ENCODE assay signal across 13 cellular contexts in the genomic region with DNA sequence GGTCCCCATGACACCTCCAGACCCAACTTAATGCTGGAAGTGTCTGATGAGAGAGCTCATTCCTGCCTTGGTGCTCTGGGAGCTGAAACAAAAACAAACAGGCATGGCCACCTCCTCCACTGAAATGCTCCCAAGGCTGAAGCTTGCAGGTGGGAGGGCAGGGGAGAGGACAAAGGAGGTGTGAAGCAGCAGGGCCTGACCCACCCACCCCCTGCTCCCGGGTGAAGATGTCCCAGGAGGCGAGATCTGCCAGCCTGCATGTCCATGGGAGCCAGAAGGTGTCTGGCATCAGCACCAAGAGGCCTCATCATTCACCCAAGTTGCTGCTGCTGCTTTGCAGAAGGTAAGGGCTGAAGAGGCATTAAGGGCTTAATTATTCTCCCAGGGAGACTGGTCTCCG. TPM values are rescaled to one million over a fixed set of nuclear protein-coding genes. Genes with fewer than 3 reads are reported as not detected.
DNase-seq lines count a peak whose midpoint lies in the region; ATAC-seq, FAIRE-seq and TF ChIP-seq lines count a peak whose summit lies in the region.
"Had no signal": no experiment of that assay in that cellular context is flagged by ENCODE, and none has a peak within 500 bp of the region (broad histone marks: within the 10 kb centered on the region; RNA-seq: fewer than 3 reads in every experiment).

No MANE protein-coding gene starts in this region.

- H3K27ac ChIP-seq in astrocyte (ENCODE audit: low read depth, low read length) (no peak overlapping the region), transverse colon (peak overlapping the region; percentile 79 to 84 (median 81))
- H3K27ac ChIP-seq: VCaP had no signal

- H3K27me3 ChIP-seq in astrocyte (ENCODE audit: insufficient read depth, low read length) (no peaks in the 10 kb centered on the region), transverse colon (no peaks in the 10 kb centered on the region)

- H3K4me1 Mint-ChIP-seq in activated CD4-positive, alpha-beta memory T cell treated with anti-CD3 and anti-CD28 coated beads, Interleukin-2, amount 10 ng/mL, durations not matched to agents 7 days and 5 days, result peaks cover 12% of the 10 kb centered on the region
- peaks cover 6% of the 10 kb centered on the region for H3K4me1 Mint-ChIP-seq in activated CD4-positive, alpha-beta memory T cell treated with anti-CD3 and anti-CD28 coated beads for 36 hours (ENCODE audit: low read depth)
- H3K4me1 Mint-ChIP-seq in astrocyte (ENCODE audit: low read depth, unreplicated experiment) (peaks cover 57% of the 10 kb centered on the region), natural killer cell (peaks cover 9 to 32% of the 10 kb centered on the region in 2 donors)

- peaks cover 14% of the 10 kb centered on the region for H3K27me3 Mint-ChIP-seq in activated CD4-positive, alpha-beta memory T cell treated with anti-CD3 and anti-CD28 coated beads, Interleukin-2, amount 10 ng/mL, durations not matched to agents 7 days and 5 days
- no peaks in the 10 kb centered on the region for H3K27me3 Mint-ChIP-seq in activated CD4-positive, alpha-beta memory T cell treated with anti-CD3 and anti-CD28 coated beads for 36 hours
- peaks cover 5% of the 10 kb centered on the region for H3K27me3 Mint-ChIP-seq in astrocyte (ENCODE audit: low read depth, unreplicated experiment)
- peaks cover 0 to 6% of the 10 kb centered on the region in 2 donors for H3K27me3 Mint-ChIP-seq in natural killer cell (ENCODE audit: low read depth in 2 of 2)

- 74% methylated on average over 3 of the region's 3 CpGs; no CpG with 5 or more reads in 1 of the 2 donors for WGBS in transverse colon (ENCODE audit: low coverage in 1 of 2), 2 donors

- no peaks in the 10 kb centered on the region for H3K9me3 ChIP-seq in astrocyte (ENCODE audit: insufficient read depth, low read depth, low read length)
- H3K9me3 ChIP-seq in transverse colon, result no peaks in the 10 kb centered on the region

- no peaks in the 10 kb centered on the region for H4K20me1 ChIP-seq in astrocyte (ENCODE audit: insufficient read depth, low read length)

- no peak overlapping the region for H3K9ac ChIP-seq in astrocyte (ENCODE audit: low read length)

- TF ChIP-seq EP300 in transverse colon (IDR thresholded peaks at IDR 0.05; ENCODE audit: low read depth), result no peak

- H3K36me3 ChIP-seq in astrocyte (ENCODE audit: insufficient read depth, low read length) (no peaks in the 10 kb centered on the region), transverse colon (no peaks in the 10 kb centered on the region)

- POLR2A ChIA-PET in activated CD4-positive, alpha-beta memory T cell treated with anti-CD3 and anti-CD28 coated beads, Interleukin-2, amount 10 ng/mL, durations not matched to agents 7 days and 5 days (lab: Charles Lee), result interaction anchor here (1.0 to 5.0 kb wide), 10 partner anchors 12 to 62 kb away, joined by 3 to 22 read pairs (median 8); a partner anchor contains a TSS
- POLR2A ChIA-PET in activated CD4-positive, alpha-beta memory T cell treated with anti-CD3 and anti-CD28 coated beads for 36 hours (lab: Charles Lee), result interaction anchor here (1.0 kb wide), 1 partner anchor 13 kb away, joined by 4 read pairs; no protein-coding TSS in a partner anchor

- no peak for DNase-seq in activated CD4-positive, alpha-beta memory T cell treated with anti-CD3 and anti-CD28 coated beads, Interleukin-2, amount 10 ng/mL, durations not matched to agents 7 days and 5 days
- no peak for DNase-seq in activated CD4-positive, alpha-beta memory T cell treated with anti-CD3 and anti-CD28 coated beads for 36 hours
- DNase-seq in astrocyte (ENCODE audit: low read depth) (no peak), natural killer cell (no peak), transverse colon (no peak), NOMO-1 treated with DMSO at 0.1 percent for 48 hours (lab: John Stamatoyannopoulos, UW; ENCODE audit: unreplicated experiment) (no peak)
- DNase-seq: AML-193, GDM1, islet precursor cell, RPMI8226 had no signal

- no peak for TF ChIP-seq POLR2A in transverse colon (IDR thresholded peaks at IDR 0.05)

- no peak for ATAC-seq in natural killer cell
- ATAC-seq in GM18511 (IDR thresholded peaks at IDR 0.05; ENCODE audit: unreplicated experiment), result no peak
- ATAC-seq in HG02885 (IDR thresholded peaks at IDR 0.05; ENCODE audit: poor library complexity, unreplicated experiment), result no peak

- no peaks in the 10 kb centered on the region for H3K9me3 Mint-ChIP-seq in activated CD4-positive, alpha-beta memory T cell treated with anti-CD3 and anti-CD28 coated beads, Interleukin-2, amount 10 ng/mL, durations not matched to agents 7 days and 5 days
- no peaks in the 10 kb centered on the region for H3K9me3 Mint-ChIP-seq in activated CD4-positive, alpha-beta memory T cell treated with anti-CD3 and anti-CD28 coated beads for 36 hours
- peaks cover 10% of the 10 kb centered on the region for H3K9me3 Mint-ChIP-seq in astrocyte (ENCODE audit: unreplicated experiment)
- no peaks in the 10 kb centered on the region for H3K9me3 Mint-ChIP-seq in natural killer cell

- H3K4me1 ChIP-seq in astrocyte (ENCODE audit: insufficient read depth, low read length) (peaks cover 47% of the 10 kb centered on the region), transverse colon (peaks cover 9 to 30% (median 22%) of the 10 kb centered on the region in 4 donors)

- H3K36me3 Mint-ChIP-seq in activated CD4-positive, alpha-beta memory T cell treated with anti-CD3 and anti-CD28 coated beads, Interleukin-2, amount 10 ng/mL, durations not matched to agents 7 days and 5 days (ENCODE audit: low read depth), result peaks cover 9% of the 10 kb centered on the region
- peaks cover 2% of the 10 kb centered on the region for H3K36me3 Mint-ChIP-seq in activated CD4-positive, alpha-beta memory T cell treated with anti-CD3 and anti-CD28 coated beads for 36 hours
- peaks cover 14% of the 10 kb centered on the region for H3K36me3 Mint-ChIP-seq in astrocyte (ENCODE audit: low read depth, unreplicated experiment)
- H3K36me3 Mint-ChIP-seq in natural killer cell, result peaks cover 6% of the 10 kb centered on the region

- no peak for FAIRE-seq in astrocyte (lab: Jason Lieb, UNC)

- H3K27ac Mint-ChIP-seq in activated CD4-positive, alpha-beta memory T cell treated with anti-CD3 and anti-CD28 coated beads, Interleukin-2, amount 10 ng/mL, durations not matched to agents 7 days and 5 days, result no peak overlapping the region
- no peak overlapping the region for H3K27ac Mint-ChIP-seq in activated CD4-positive, alpha-beta memory T cell treated with anti-CD3 and anti-CD28 coated beads for 36 hours
- H3K27ac Mint-ChIP-seq in astrocyte (ENCODE audit: unreplicated experiment) (peak overlapping the region; percentile 81), natural killer cell (peak overlapping the region in 1 of 2 donors; percentile 31)

- H3K4me3 ChIP-seq in astrocyte (ENCODE audit: insufficient read depth, low read depth, low read length), result no peak overlapping the region
- no peak overlapping the region for H3K4me3 ChIP-seq in transverse colon

- in situ Hi-C loops in transverse colon (cut with MboI; ENCODE audit: low pct_ligation_motif_present in 1 of 4, low pct_unique_long_range_greater_than_20kb in 1 of 4, low sequenced_read_pairs in 3 of 4), result loop anchor here (5.0 to 25.0 kb wide), 3 partner anchors 60 to 128 kb away; a partner anchor contains a TSS

- no peak for TF ChIP-seq CTCF in astrocyte (IDR thresholded peaks at IDR 0.05; ENCODE audit: insufficient read depth, low read depth, low read length)
- no peak for TF ChIP-seq CTCF in natural killer cell (IDR thresholded peaks at IDR 0.05)
- TF ChIP-seq CTCF in transverse colon (IDR thresholded peaks at IDR 0.05), result no peak

- CTCF ChIA-PET in activated CD4-positive, alpha-beta memory T cell treated with anti-CD3 and anti-CD28 coated beads, Interleukin-2, amount 10 ng/mL, durations not matched to agents 7 days and 5 days (lab: Charles Lee), result interaction anchor here (1.2 to 10.1 kb wide), 7 partner anchors 10 to 157 kb away, joined by 3 to 325 read pairs (median 10); no protein-coding TSS in a partner anchor
- CTCF ChIA-PET in activated CD4-positive, alpha-beta memory T cell treated with anti-CD3 and anti-CD28 coated beads for 36 hours (lab: Charles Lee), result interaction anchor here (0.8 to 11.4 kb wide), 8 partner anchors 15 to 374 kb away, joined by 3 to 341 read pairs (median 19); a partner anchor contains a TSS

- no peak overlapping the region for H3K4me2 ChIP-seq in astrocyte (ENCODE audit: low read length)

- H2AFZ ChIP-seq in astrocyte (ENCODE audit: low read depth, low read length), result no peak overlapping the region

- intact Hi-C loops in activated CD4-positive, alpha-beta memory T cell treated with anti-CD3 and anti-CD28 coated beads for 36 hours (cut with micrococcal nuclease), result no loop called here
- intact Hi-C loops in natural killer cell (cut with micrococcal nuclease), result no loop called here
- intact Hi-C loops in transverse colon (cut with DNase I; ENCODE audit: low total_unique reads), result no loop called here

- H3K4me3 Mint-ChIP-seq in activated CD4-positive, alpha-beta memory T cell treated with anti-CD3 and anti-CD28 coated beads, Interleukin-2, amount 10 ng/mL, durations not matched to agents 7 days and 5 days, result peak overlapping the region; percentile 17
- no peak overlapping the region for H3K4me3 Mint-ChIP-seq in activated CD4-positive, alpha-beta memory T cell treated with anti-CD3 and anti-CD28 coated beads for 36 hours
- H3K4me3 Mint-ChIP-seq in astrocyte (ENCODE audit: unreplicated experiment), result peak overlapping the region; percentile 40
- peak overlapping the region; percentile 69 for H3K4me3 Mint-ChIP-seq in natural killer cell

- H3K79me2 ChIP-seq in astrocyte (ENCODE audit: insufficient read depth, low read length), result no peaks in the 10 kb centered on the region

RNA-seq across cellular contexts. Expression of a gene that starts 4.2 kb away (rescaled TPM):
- under 1 TPM in 1 of 2 experiments, not detected in 1; 0.13 TPM for total RNA-seq in activated CD4-positive, alpha-beta memory T cell treated with anti-CD3 and anti-CD28 coated beads, Interleukin-2, amount 10 ng/mL, durations not matched to agents 7 days and 5 days
- not detected for total RNA-seq in activated CD4-positive, alpha-beta memory T cell treated with anti-CD3 and anti-CD28 coated beads for 36 hours
- total RNA-seq in astrocyte, result 1.1 and 1.9 TPM in 2 replicates
- total RNA-seq in natural killer cell, result 1 to 10 TPM; 2.0 to 2.8 (median 2.0) TPM
- not detected for total RNA-seq in transverse colon

RNA-seq across cellular contexts. Expression of a gene that starts 25.7 kb away (rescaled TPM):
- 100 to 1,000 TPM; 150 to 151 TPM for total RNA-seq in activated CD4-positive, alpha-beta memory T cell treated with anti-CD3 and anti-CD28 coated beads, Interleukin-2, amount 10 ng/mL, durations not matched to agents 7 days and 5 days
- total RNA-seq in activated CD4-positive, alpha-beta memory T cell treated with anti-CD3 and anti-CD28 coated beads for 36 hours, result 100 to 1,000 TPM; 139 to 144 TPM
- total RNA-seq in astrocyte, result 386 and 424 TPM in 2 replicates
- total RNA-seq in natural killer cell, result 10 to 100 TPM; 49.4 to 62.0 (median 52.6) TPM
- 100 to 1,000 TPM; 163 to 308 (median 217) TPM for total RNA-seq in transverse colon

RNA-seq across cellular contexts. Expression of a gene that starts 28.5 kb away (rescaled TPM):
- total RNA-seq in activated CD4-positive, alpha-beta memory T cell treated with anti-CD3 and anti-CD28 coated beads, Interleukin-2, amount 10 ng/mL, durations not matched to agents 7 days and 5 days, result 10 to 100 TPM; 45.3 to 48.0 TPM
- total RNA-seq in activated CD4-positive, alpha-beta memory T cell treated with anti-CD3 and anti-CD28 coated beads for 36 hours, result 10 to 100 TPM; 24.7 to 25.8 TPM
- 150 and 157 TPM in 2 replicates for total RNA-seq in astrocyte
- total RNA-seq in natural killer cell, result 100 to 1,000 TPM; 124 to 135 (median 125) TPM
- total RNA-seq in transverse colon, result 10 to 100 TPM in 3 of 4 donors, 1 to 10 TPM in 1; 9.7 to 40.4 (median 26.7) TPM
